In the genomic region with DNA sequence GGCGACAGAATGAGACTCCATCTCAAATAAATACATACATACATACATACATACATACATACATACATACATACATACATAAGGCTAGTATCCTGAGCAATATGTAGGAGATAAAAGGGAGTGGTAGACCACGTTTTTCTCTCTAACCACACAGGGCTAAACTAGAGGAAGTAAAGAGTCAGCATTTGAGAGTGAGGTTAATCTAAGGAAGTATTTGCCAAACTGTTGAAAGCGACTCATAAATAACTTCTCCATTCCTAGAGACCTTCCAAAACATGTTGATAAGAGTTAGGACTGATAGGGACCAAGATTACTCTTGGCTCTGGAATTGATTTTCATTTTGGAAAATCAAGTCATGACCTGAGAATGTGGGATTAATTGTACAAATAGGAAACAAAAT, we compare ENCODE assay signal across 20 cellular contexts.
DNase-seq lines count a peak whose midpoint lies in the region; ATAC-seq and TF ChIP-seq lines count a peak whose summit lies in the region.
"Had no signal": no experiment of that assay in that cellular context is flagged by ENCODE, and none has a peak within 500 bp of the region (broad histone marks: within the 10 kb centered on the region; RNA-seq: fewer than 3 reads in every experiment).

No MANE protein-coding gene starts in this region.

- H3K4me1 ChIP-seq in vagina = no peaks in the 10 kb centered on the region
- H3K4me1 ChIP-seq: Peyer's patch, prostate gland had no signal

- TF ChIP-seq CTCF in HL-60 (IDR thresholded peaks at IDR 0.05; ENCODE audit: insufficient read depth, low read length) (no peak), NB4 (IDR thresholded peaks at IDR 0.05; ENCODE audit: low read depth, low read length) (no peak), natural killer cell (IDR thresholded peaks at IDR 0.05) (no peak), vagina (IDR thresholded peaks at IDR 0.05) (no peak)

- peaks cover 22% of the 10 kb centered on the region for H3K4me1 Mint-ChIP-seq in activated CD8-positive, alpha-beta T cell treated with anti-CD3 and anti-CD28 coated beads, Interleukin-2, amount 10 ng/mL, durations not matched to agents 7 days and 5 days (ENCODE audit: low read depth)
- peaks cover 25 to 29% of the 10 kb centered on the region in 2 donors for H3K4me1 Mint-ChIP-seq in natural killer cell

- H3K9me3 ChIP-seq in vagina = no peaks in the 10 kb centered on the region
- H3K9me3 ChIP-seq: esophagus squamous epithelium, heart right ventricle, Peyer's patch, prostate gland had no signal

- peak; percentile 35 to 64 for DNase-seq in HL-60 (ENCODE audit: low read depth in 1 of 2, low spot score in 1 of 2)
- DNase-seq in NB4 (ENCODE audit: low read depth) = peak; percentile 87
- DNase-seq in activated CD8-positive, alpha-beta T cell treated with anti-CD3 and anti-CD28 coated beads, Interleukin-2, amount 10 ng/mL, durations not matched to agents 7 days and 5 days = peak; percentile 32
- DNase-seq in natural killer cell = no peak
- no peak for DNase-seq in vagina (ENCODE audit: extremely low spot score in 2 of 2)
- no peak for DNase-seq in GM03348 (ENCODE audit: low spot score)
- DNase-seq in stimulated activated CD4-positive, alpha-beta T cell treated with anti-CD3 and anti-CD28 coated beads, Interleukin-4, amount 100 ng/mL, for 24 hours = no peak
- DNase-seq in activated T-cell treated with anti-CD3 and anti-CD28 coated beads, Interleukin-2, amount 50 U/mL, for 48 hours = no peak
- DNase-seq: activated CD4-positive, alpha-beta T cell treated with anti-CD3 and anti-CD28 coated beads for 48 hours; aorta; esophagus squamous epithelium; heart right ventricle; kidney glomerular epithelial cell; NCI-H1417; NCI-H446 treated with DMSO at 0.1 percent for 48 hours; Peyer's patch had no signal

- H3K36me3 Mint-ChIP-seq in activated CD8-positive, alpha-beta T cell treated with anti-CD3 and anti-CD28 coated beads, Interleukin-2, amount 10 ng/mL, durations not matched to agents 7 days and 5 days (ENCODE audit: low read depth) = peaks cover 6% of the 10 kb centered on the region
- no peaks in the 10 kb centered on the region for H3K36me3 Mint-ChIP-seq in natural killer cell

- CTCF ChIA-PET in activated CD8-positive, alpha-beta T cell treated with anti-CD3 and anti-CD28 coated beads, Interleukin-2, amount 10 ng/mL, durations not matched to agents 7 days and 5 days (lab: Charles Lee) = interaction anchor here (1.5 to 6.0 kb wide), 2 partner anchors 9 to 85 kb away, joined by 3 to 45 read pairs; no protein-coding TSS in a partner anchor

- H3K27ac ChIP-seq in HL-60 (replicated peaks) (peak overlapping the region; percentile 45), vagina (no peak overlapping the region)
- H3K27ac ChIP-seq: esophagus squamous epithelium, heart right ventricle, Peyer's patch, prostate gland had no signal

- no peaks in the 10 kb centered on the region for H3K9me3 Mint-ChIP-seq in activated CD8-positive, alpha-beta T cell treated with anti-CD3 and anti-CD28 coated beads, Interleukin-2, amount 10 ng/mL, durations not matched to agents 7 days and 5 days (ENCODE audit: insufficient read depth)
- no peaks in the 10 kb centered on the region for H3K9me3 Mint-ChIP-seq in natural killer cell
- H3K9me3 Mint-ChIP-seq: activated T-helper 2 cell treated with anti-CD3 and anti-CD28 coated beads, Interferon-gamma antibody, Interleukin-2, Interleukin-4, amounts not matched to agents 10 μg/mL and 5 μg/mL and 100 μg/mL, durations not matched to agents 14 hours and 24 hours and 36 hours; CD4-positive, alpha-beta memory T cell; T-helper 1 cell treated with Interleukin-12 subunit alpha and Interleukin-12 subunit beta and Interleukin-4 antibody, amounts not matched to agents 30 μg/mL and 1 μg/mL, for 36 hours had no signal

- POLR2A ChIA-PET in activated CD8-positive, alpha-beta T cell treated with anti-CD3 and anti-CD28 coated beads, Interleukin-2, amount 10 ng/mL, durations not matched to agents 7 days and 5 days (lab: Charles Lee) = no interaction called here

- TF ChIP-seq POLR2A in NB4 (IDR thresholded peaks at IDR 0.05; ENCODE audit: extremely low read depth, insufficient read length) = no peak
- TF ChIP-seq POLR2A in vagina (IDR thresholded peaks at IDR 0.05) = no peak

- intact Hi-C loops in natural killer cell (cut with micrococcal nuclease) (no loop called here), vagina (cut with DNase I) (no loop called here)

- H3K27me3 Mint-ChIP-seq in activated CD8-positive, alpha-beta T cell treated with anti-CD3 and anti-CD28 coated beads, Interleukin-2, amount 10 ng/mL, durations not matched to agents 7 days and 5 days (ENCODE audit: low read depth) = no peaks in the 10 kb centered on the region
- H3K27me3 Mint-ChIP-seq in natural killer cell (ENCODE audit: low read depth in 2 of 2) = no peaks in the 10 kb centered on the region
- H3K27me3 Mint-ChIP-seq: CD4-positive, alpha-beta memory T cell had no signal

- H3K4me3 ChIP-seq in HL-60 (replicated peaks; ENCODE audit: insufficient read depth, low read length) (no peak overlapping the region), NB4 (ENCODE audit: low read depth, low read length) (no peak overlapping the region), vagina (no peak overlapping the region)
- H3K4me3 ChIP-seq: esophagus squamous epithelium, heart right ventricle, Peyer's patch, prostate gland had no signal

- no peaks in the 10 kb centered on the region for H3K36me3 ChIP-seq in vagina
- H3K36me3 ChIP-seq: Peyer's patch, prostate gland had no signal

- H3K27ac Mint-ChIP-seq in activated CD8-positive, alpha-beta T cell treated with anti-CD3 and anti-CD28 coated beads, Interleukin-2, amount 10 ng/mL, durations not matched to agents 7 days and 5 days = peak overlapping the region; percentile 58
- no peak overlapping the region for H3K27ac Mint-ChIP-seq in natural killer cell
- H3K27ac Mint-ChIP-seq: T-helper 1 cell treated with Interleukin-12 subunit alpha and Interleukin-12 subunit beta and Interleukin-4 antibody, amounts not matched to agents 30 μg/mL and 1 μg/mL, for 36 hours had no signal

- no peak overlapping the region for H3K4me3 Mint-ChIP-seq in activated CD8-positive, alpha-beta T cell treated with anti-CD3 and anti-CD28 coated beads, Interleukin-2, amount 10 ng/mL, durations not matched to agents 7 days and 5 days
- H3K4me3 Mint-ChIP-seq in natural killer cell = no peak overlapping the region
- H3K4me3 Mint-ChIP-seq: T-helper 1 cell treated with Interleukin-12 subunit alpha and Interleukin-12 subunit beta and Interleukin-4 antibody, amounts not matched to agents 30 μg/mL and 1 μg/mL, for 36 hours had no signal

- ATAC-seq in activated CD8-positive, alpha-beta T cell treated with anti-CD3 and anti-CD28 coated beads, Interleukin-2, amount 10 ng/mL, durations not matched to agents 7 days and 5 days = peak; percentile 88
- peak in 2 of 3 donors; percentile 50 to 55 for ATAC-seq in natural killer cell

- H3K27me3 ChIP-seq in HL-60 (ENCODE audit: insufficient read depth, poor library complexity, severe bottlenecking) (no peaks in the 10 kb centered on the region), vagina (no peaks in the 10 kb centered on the region)
- H3K27me3 ChIP-seq: esophagus squamous epithelium, heart right ventricle, Peyer's patch had no signal

Comparison
In these comparisons a context has a peak if more than half of its experiments do, and no peak if none do; other contexts are left out.
1. DNase-seq: peak in HL-60 (2 of 2), NB4 (single experiment) and activated CD8-positive, alpha-beta T cell treated with anti-CD3 and anti-CD28 coated beads, Interleukin-2, amount 10 ng/mL, durations not matched to agents 7 days and 5 days (single experiment); none in natural killer cell (single experiment), vagina (0 of 2), GM03348 (single experiment), stimulated activated CD4-positive, alpha-beta T cell treated with anti-CD3 and anti-CD28 coated beads, Interleukin-4, amount 100 ng/mL, for 24 hours (single experiment) and activated T-cell treated with anti-CD3 and anti-CD28 coated beads, Interleukin-2, amount 50 U/mL, for 48 hours (0 of 2).